Comparison of ENCODE assay signal across 8 cellular contexts in the genomic region with DNA sequence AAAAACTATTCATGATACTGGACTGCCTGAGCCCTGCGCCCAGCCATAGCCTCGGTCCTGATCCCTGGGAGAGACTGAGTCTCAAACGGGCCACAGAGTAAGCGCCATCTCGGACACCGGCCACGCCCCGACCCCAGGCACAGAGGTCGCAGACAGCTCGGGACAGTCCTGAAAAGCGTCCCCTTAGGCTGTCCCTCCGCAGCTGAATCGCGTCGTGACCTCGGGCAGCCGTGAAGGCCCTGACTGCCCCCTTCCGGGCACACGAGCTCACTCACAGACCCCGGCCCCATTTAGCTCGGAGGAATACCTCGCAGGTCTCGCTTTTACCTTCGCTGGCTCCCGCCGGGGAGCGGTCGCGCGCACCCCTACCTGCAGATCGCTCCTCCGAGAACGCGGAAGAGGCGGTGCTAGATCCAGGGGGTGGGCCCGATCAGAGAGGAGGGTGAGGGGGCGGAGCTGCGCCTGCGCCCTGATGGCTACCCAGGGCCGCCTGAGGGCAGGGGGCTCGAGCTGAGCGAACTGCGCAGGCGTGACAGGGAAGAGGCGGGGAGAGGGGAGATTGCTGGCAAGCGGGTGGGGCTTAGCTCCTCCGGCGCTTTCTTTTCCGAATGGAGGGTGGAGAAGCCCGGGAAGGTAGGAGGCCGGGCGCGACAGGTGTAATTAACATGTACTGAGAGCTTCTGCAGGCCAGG. TPM values are rescaled to one million over a fixed set of nuclear protein-coding genes. Genes with fewer than 3 reads are reported as not detected.
DNase-seq lines count a peak whose midpoint lies in the region; FAIRE-seq and TF ChIP-seq lines count a peak whose summit lies in the region.

A gene (minus strand): TSS at position 411 of the 692 bp plus-strand sequence. CDS start 20,941 bp downstream, outside the sequence.

- H3K56ac ChIP-seq in H9 (ENCODE audit: insufficient read length, low read depth, low read length) = no peak within 1 kb of the TSS

- H2AK5ac ChIP-seq in H9 (ENCODE audit: insufficient read length, low read length) = no peak within 1 kb of the TSS

- FAIRE-seq in G401.6 (lab: Jason Lieb, UNC) = peak; percentile 96

- no peak within 1 kb of the TSS for H2BK15ac ChIP-seq in H9 (ENCODE audit: low read depth, low read length)

- H3K4me3 Mint-ChIP-seq in H9 (peak within 1 kb of the TSS; percentile 83 to 89), neural progenitor cell (peak within 1 kb of the TSS; percentile 90)

- peaks cover 2% of the 10 kb centered on the region for H3K79me1 ChIP-seq in H9 (ENCODE audit: insufficient read depth, low read depth, low read length, poor library complexity, severe bottlenecking)

- peak within 1 kb of the TSS; percentile 46 to 89 (median 85); a peak in 6 of 7 replicates for H3K27ac Mint-ChIP-seq in H9
- no peak within 1 kb of the TSS for H3K27ac Mint-ChIP-seq in neural progenitor cell

- no peaks in the 10 kb centered on the region; the same call in 1 of the 2 replicates for H3K36me3 ChIP-seq in MG63
- peaks cover 15% of the 10 kb centered on the region for H3K36me3 ChIP-seq in SJSA1
- H3K36me3 ChIP-seq in neural progenitor cell = no peaks in the 10 kb centered on the region

- peak within 1 kb of the TSS; percentile 63 for H3K4me2 ChIP-seq in H9 (ENCODE audit: insufficient read depth, insufficient read length, low read length)
- H3K4me2 ChIP-seq in neural progenitor cell = peak within 1 kb of the TSS; percentile 80

- H2BK20ac ChIP-seq in H9 (ENCODE audit: low read depth, low read length, poor library complexity, severe bottlenecking) = no peak within 1 kb of the TSS

- H3K18ac ChIP-seq in H9 (ENCODE audit: insufficient read length, low read depth, low read length) = no peak within 1 kb of the TSS

- H3K79me2 ChIP-seq in H9 (ENCODE audit: insufficient read depth, low read length) (no peaks in the 10 kb centered on the region), neural progenitor cell (ENCODE audit: low read depth) (no peaks in the 10 kb centered on the region)

- peak; percentile 71 for TF ChIP-seq CTCF in H9 (conservative IDR thresholded peaks at IDR 0.05)
- TF ChIP-seq CTCF in foreskin fibroblast (IDR thresholded peaks at IDR 0.05; ENCODE audit: low read depth, low read length) = no peak
- peak; percentile 59 for TF ChIP-seq CTCF in neural progenitor cell (IDR thresholded peaks at IDR 0.05)

- H3K4me1 Mint-ChIP-seq in H9 (peaks cover 22 to 23% of the 10 kb centered on the region in 2 experiments), neural progenitor cell (peaks cover 14% of the 10 kb centered on the region)

- H3K9me3 ChIP-seq in H9 (ENCODE audit: control insufficient read depth, low read depth, low read length) = no peaks in the 10 kb centered on the region
- H3K9me3 ChIP-seq in MG63 = no peaks in the 10 kb centered on the region
- no peaks in the 10 kb centered on the region for H3K9me3 ChIP-seq in SJSA1 (replicated peaks)
- H3K9me3 ChIP-seq in neural progenitor cell (ENCODE audit: low read depth) = no peaks in the 10 kb centered on the region

- H3K14ac ChIP-seq in H9 (ENCODE audit: insufficient read depth, low read length) = no peak within 1 kb of the TSS; the same call in 1 of the 2 replicates

- no peak within 1 kb of the TSS for H2BK5ac ChIP-seq in H9 (ENCODE audit: insufficient read length, low read length)

- H3K4me3 ChIP-seq in MG63 = peak within 1 kb of the TSS; percentile 80
- peak within 1 kb of the TSS; percentile 79 for H3K4me3 ChIP-seq in SJSA1
- H3K4me3 ChIP-seq in foreskin fibroblast (ENCODE audit: low read depth in 1 of 2, low read length in 2 of 2) = peak within 1 kb of the TSS; percentile 90 to 96
- H3K4me3 ChIP-seq in neural progenitor cell = peak within 1 kb of the TSS; percentile 65

- H3T11ph ChIP-seq in H9 (ENCODE audit: low read length) = no peak within 1 kb of the TSS

- no peaks in the 10 kb centered on the region; the same call in 1 of the 2 replicates for H3K27me3 Mint-ChIP-seq in H9 (ENCODE audit: low read depth)
- H3K27me3 Mint-ChIP-seq in neural progenitor cell (ENCODE audit: insufficient read depth, low read depth) = peaks cover 21% of the 10 kb centered on the region

- peak; percentile 98 for DNase-seq in H9
- peak; percentile 91 for DNase-seq in MG63
- DNase-seq in SJSA1 (ENCODE audit: low read depth in 1 of 2, low spot score in 2 of 2) = peak; percentile 95 to 96
- peak; percentile 89 to 98 (median 94) for DNase-seq in activated naive CD4-positive, alpha-beta T cell (lab: John Stamatoyannopoulos, UW)
- peak; percentile 90 to 97 for DNase-seq in foreskin fibroblast
- DNase-seq in neural progenitor cell (ENCODE audit: low spot score) = peak; percentile 99
- DNase-seq in stromal cell of bone marrow (ENCODE audit: low read depth) = peak; percentile 87

- H4K20me1 ChIP-seq in H9 (ENCODE audit: control insufficient read depth, insufficient read depth, insufficient read length) = no peaks in the 10 kb centered on the region
- no peaks in the 10 kb centered on the region for H4K20me1 ChIP-seq in neural progenitor cell (ENCODE audit: low read depth)

- no CpG with 5 or more reads among the region's 53 CpGs for WGBS in H9 (ENCODE audit: extremely low coverage, insufficient read length, low lambda C conversion rate)

- no peak within 1 kb of the TSS for H3K4ac ChIP-seq in H9 (ENCODE audit: low read depth, low read length)

- no peak within 1 kb of the TSS for H4K91ac ChIP-seq in H9 (ENCODE audit: insufficient read length, low read depth, low read length)

- no peaks in the 10 kb centered on the region for H3K23me2 ChIP-seq in H9 (ENCODE audit: insufficient read length, low read depth, low read length, poor library complexity, severe bottlenecking)

- H3K4me1 ChIP-seq in H9 (ENCODE audit: insufficient read depth, low read length) = peaks cover 3% of the 10 kb centered on the region; the same call in 1 of the 2 replicates
- H3K4me1 ChIP-seq in SJSA1 (replicated peaks) = peaks cover 14% of the 10 kb centered on the region
- peaks cover 13% of the 10 kb centered on the region for H3K4me1 ChIP-seq in neural progenitor cell

- no peak within 1 kb of the TSS for H4K8ac ChIP-seq in H9 (replicated peaks; ENCODE audit: insufficient read length, low read depth, low read length)

- H3K27me3 ChIP-seq in H9 (ENCODE audit: insufficient read depth, low read length) (no peaks in the 10 kb centered on the region), MG63 (no peaks in the 10 kb centered on the region), SJSA1 (replicated peaks) (no peaks in the 10 kb centered on the region), neural progenitor cell (no peaks in the 10 kb centered on the region)

- H3K27ac ChIP-seq in H9 (ENCODE audit: insufficient read length, low read depth, low read length) = no peak within 1 kb of the TSS
- H3K27ac ChIP-seq in SJSA1 = no peak within 1 kb of the TSS
- no peak within 1 kb of the TSS for H3K27ac ChIP-seq in neural progenitor cell

- peaks cover 13% of the 10 kb centered on the region for H3F3A ChIP-seq in neural progenitor cell (ENCODE audit: low read depth)

- no peak within 1 kb of the TSS for H4K5ac ChIP-seq in H9 (ENCODE audit: insufficient read length, low read depth, low read length)

- no peak within 1 kb of the TSS for H2BK12ac ChIP-seq in H9 (ENCODE audit: insufficient read length, low read depth, low read length)

- H3K23ac ChIP-seq in H9 (ENCODE audit: insufficient read length, low read depth, low read length) = no peak within 1 kb of the TSS

- H2BK120ac ChIP-seq in H9 (ENCODE audit: low read depth, low read length, poor library complexity, severe bottlenecking) = no peak within 1 kb of the TSS

- H3K9me3 Mint-ChIP-seq in H9 = no peaks in the 10 kb centered on the region
- no peaks in the 10 kb centered on the region for H3K9me3 Mint-ChIP-seq in neural progenitor cell

- no peak within 1 kb of the TSS for H2AFZ ChIP-seq in H9 (ENCODE audit: low read length)
- peak within 1 kb of the TSS; percentile 90 for H2AFZ ChIP-seq in neural progenitor cell (replicated peaks)

- H3K36me3 Mint-ChIP-seq in H9 (ENCODE audit: insufficient read depth in 1 of 3, low read depth in 3 of 3) (peaks cover 0 to 2% (median 2%) of the 10 kb centered on the region in 3 experiments; a peak in 2 of 7 replicates), neural progenitor cell (no peaks in the 10 kb centered on the region)

- H3K9ac ChIP-seq in H9 (ENCODE audit: extremely low read depth, insufficient read length, low read length) (peak within 1 kb of the TSS; percentile 44), neural progenitor cell (peak within 1 kb of the TSS; percentile 8)

RNA-seq across cellular contexts. Expression of the gene that starts here (rescaled TPM):
- total RNA-seq in H9 (2021) (12.9 and 13.4 TPM in 2 replicates), neural progenitor cell (ENCODE audit: low replicate concordance) (10.5 and 16.4 TPM in 2 replicates)
- 16.4 and 22.7 TPM in 2 replicates for total RNA-seq in MG63 (2014; rRNA removed; shearing (Covaris generic); ENCODE audit: low replicate concordance)
- 18.8 and 21.3 TPM in 2 replicates for total RNA-seq in SJSA1 (2014; rRNA removed; shearing (Covaris generic))
